25 cellular contexts compared by ENCODE assay signal in genomic region chr3:53780171-53780570, GRCh38.
"Had no signal": no experiment of that assay in that cellular context is flagged by ENCODE, and none has a peak within 500 bp of the region (broad histone marks: within the 10 kb centered on the region; RNA-seq: fewer than 3 reads in every experiment).

No MANE protein-coding gene starts in this region.

- DNase-seq: effector memory CD8-positive, alpha-beta T cell; gastrocnemius medialis; right lobe of liver; stimulated activated CD4-positive, alpha-beta T cell treated with anti-CD3 and anti-CD28 coated beads, Interleukin-12 subunit alpha, Interleukin-12 subunit beta, amount 100 ng/mL, for 4 hours; stimulated activated CD4-positive, alpha-beta T cell treated with anti-CD3 and anti-CD28 coated beads, Interleukin-1b, Interleukin-23, amount 100 ng/mL, for 48 hours; stimulated activated CD4-positive, alpha-beta T cell treated with anti-CD3 and anti-CD28 coated beads, Interleukin-4, amount 100 ng/mL, for 1 hour; stimulated activated CD8-positive, alpha-beta memory T cell treated with anti-CD3 and anti-CD28 coated beads, Interleukin-4, amount 100 ng/mL, for 48 hours; stimulated activated naive CD4-positive, alpha-beta T cell; stimulated activated naive CD8-positive, alpha-beta T cell treated with anti-CD3 and anti-CD28 coated beads, Interleukin-15, amount 100 ng/mL, for 72 hours; transverse colon had no signal

- H3K4me1 Mint-ChIP-seq: central memory CD8-positive, alpha-beta T cell; memory B cell had no signal

- H3K27ac Mint-ChIP-seq: effector memory CD8-positive, alpha-beta T cell; memory B cell; natural killer cell treated with Interleukin-12 subunit alpha and Interleukin-12 subunit beta and Interleukin-15 and Interleukin-18, amount 100 ng/mL, for 72 hours; neural progenitor cell; progenitor cell of endocrine pancreas had no signal

- H3K4me1 ChIP-seq: gastrocnemius medialis, parathyroid adenoma, transverse colon had no signal

- ATAC-seq: effector memory CD8-positive, alpha-beta T cell; esophagus mucosa; gastrocnemius medialis; left lobe of liver; right lobe of liver; stimulated activated naive CD8-positive, alpha-beta T cell treated with anti-CD3 and anti-CD28 coated beads, Interleukin-15, amount 100 ng/mL, for 72 hours had no signal

- H3K4me3 Mint-ChIP-seq: central memory CD8-positive, alpha-beta T cell; effector memory CD8-positive, alpha-beta T cell; memory B cell; natural killer cell treated with Interleukin-12 subunit alpha and Interleukin-12 subunit beta and Interleukin-15 and Interleukin-18, amount 100 ng/mL, for 72 hours; neural progenitor cell; stimulated activated naive CD8-positive, alpha-beta T cell treated with anti-CD3 and anti-CD28 coated beads, Interleukin-15, amount 100 ng/mL, for 72 hours had no signal

- H3K36me3 ChIP-seq: gastrocnemius medialis, neural progenitor cell, right lobe of liver, suprapubic skin, transverse colon had no signal

- H3K27me3 ChIP-seq: gastrocnemius medialis, neural progenitor cell, right lobe of liver, suprapubic skin, transverse colon had no signal

- H3K9me3 Mint-ChIP-seq: central memory CD8-positive, alpha-beta T cell; effector memory CD8-positive, alpha-beta T cell; memory B cell; natural killer cell treated with Interleukin-12 subunit alpha and Interleukin-12 subunit beta and Interleukin-15 and Interleukin-18, amount 100 ng/mL, for 72 hours; neural progenitor cell; stimulated activated naive CD8-positive, alpha-beta T cell treated with anti-CD3 and anti-CD28 coated beads, Interleukin-15, amount 100 ng/mL, for 72 hours had no signal

- FAIRE-seq: endometrium, keratinocyte had no signal

- H3K27ac ChIP-seq: coronary artery, epithelial cell of prostate, gastrocnemius medialis, neural progenitor cell, parathyroid adenoma, right lobe of liver, suprapubic skin, transverse colon had no signal

- H3K36me3 Mint-ChIP-seq: memory B cell; natural killer cell treated with Interleukin-12 subunit alpha and Interleukin-12 subunit beta and Interleukin-15 and Interleukin-18, amount 100 ng/mL, for 72 hours; neural progenitor cell had no signal

- H3K9me3 ChIP-seq: gastrocnemius medialis, right lobe of liver, suprapubic skin, transverse colon had no signal

- H3K4me3 ChIP-seq: coronary artery, gastrocnemius medialis, lung, neural progenitor cell, right lobe of liver, smooth muscle cell, suprapubic skin, transverse colon had no signal

- H3K27me3 Mint-ChIP-seq: memory B cell; stimulated activated naive CD8-positive, alpha-beta T cell treated with anti-CD3 and anti-CD28 coated beads, Interleukin-15, amount 100 ng/mL, for 72 hours had no signal
